Comparison of ENCODE assay signal across 1 cellular context in the genomic region with DNA sequence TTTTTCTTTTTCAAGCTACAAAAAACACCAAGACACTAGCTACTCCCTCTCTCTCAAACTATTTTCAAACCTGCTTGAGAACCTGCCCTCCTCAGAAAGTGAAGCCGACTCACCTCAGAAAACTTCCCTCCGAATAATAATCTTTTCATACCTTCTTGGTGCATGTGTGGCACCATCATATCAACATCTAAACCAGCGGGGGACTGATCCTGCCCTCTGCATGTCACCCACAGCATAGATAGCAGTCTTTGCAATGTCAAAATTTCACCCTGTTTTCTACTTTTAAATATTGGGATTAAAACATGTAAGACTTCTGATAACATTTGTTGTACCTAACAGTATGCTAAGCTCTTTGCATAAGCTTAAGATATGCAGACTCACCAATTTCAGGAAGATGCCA.
TF ChIP-seq lines count a peak whose summit lies in the region.

No MANE protein-coding gene starts in this region.

TF ChIP-seq in SK-N-SH treated with all-trans-retinoic acid at 6 μM for 48 hours, 23 proteins besides CTCF, POLR2A, EP300 and RAD21 (continued from another document):
- TF ChIP-seq, protein P1, sequence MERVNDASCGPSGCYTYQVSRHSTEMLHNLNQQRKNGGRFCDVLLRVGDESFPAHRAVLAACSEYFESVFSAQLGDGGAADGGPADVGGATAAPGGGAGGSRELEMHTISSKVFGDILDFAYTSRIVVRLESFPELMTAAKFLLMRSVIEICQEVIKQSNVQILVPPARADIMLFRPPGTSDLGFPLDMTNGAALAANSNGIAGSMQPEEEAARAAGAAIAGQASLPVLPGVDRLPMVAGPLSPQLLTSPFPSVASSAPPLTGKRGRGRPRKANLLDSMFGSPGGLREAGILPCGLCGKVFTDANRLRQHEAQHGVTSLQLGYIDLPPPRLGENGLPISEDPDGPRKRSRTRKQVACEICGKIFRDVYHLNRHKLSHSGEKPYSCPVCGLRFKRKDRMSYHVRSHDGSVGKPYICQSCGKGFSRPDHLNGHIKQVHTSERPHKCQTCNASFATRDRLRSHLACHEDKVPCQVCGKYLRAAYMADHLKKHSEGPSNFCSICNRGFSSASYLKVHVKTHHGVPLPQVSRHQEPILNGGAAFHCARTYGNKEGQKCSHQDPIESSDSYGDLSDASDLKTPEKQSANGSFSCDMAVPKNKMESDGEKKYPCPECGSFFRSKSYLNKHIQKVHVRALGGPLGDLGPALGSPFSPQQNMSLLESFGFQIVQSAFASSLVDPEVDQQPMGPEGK (CRISPR knock-in tag; IDR thresholded peaks at IDR 0.05; ENCODE audit: borderline replicate concordance): no peak
- TF ChIP-seq OSR1 (CRISPR knock-in tag; IDR thresholded peaks at IDR 0.05) (no peak), ZC3H10 (CRISPR knock-in tag; IDR thresholded peaks at IDR 0.05) (no peak), ZNF565 (CRISPR knock-in tag; conservative IDR thresholded peaks at IDR 0.05; ENCODE audit: low read depth) (no peak), PPARA (CRISPR knock-in tag; IDR thresholded peaks at IDR 0.05; ENCODE audit: borderline replicate concordance) (no peak)
- TF ChIP-seq, protein P2, sequence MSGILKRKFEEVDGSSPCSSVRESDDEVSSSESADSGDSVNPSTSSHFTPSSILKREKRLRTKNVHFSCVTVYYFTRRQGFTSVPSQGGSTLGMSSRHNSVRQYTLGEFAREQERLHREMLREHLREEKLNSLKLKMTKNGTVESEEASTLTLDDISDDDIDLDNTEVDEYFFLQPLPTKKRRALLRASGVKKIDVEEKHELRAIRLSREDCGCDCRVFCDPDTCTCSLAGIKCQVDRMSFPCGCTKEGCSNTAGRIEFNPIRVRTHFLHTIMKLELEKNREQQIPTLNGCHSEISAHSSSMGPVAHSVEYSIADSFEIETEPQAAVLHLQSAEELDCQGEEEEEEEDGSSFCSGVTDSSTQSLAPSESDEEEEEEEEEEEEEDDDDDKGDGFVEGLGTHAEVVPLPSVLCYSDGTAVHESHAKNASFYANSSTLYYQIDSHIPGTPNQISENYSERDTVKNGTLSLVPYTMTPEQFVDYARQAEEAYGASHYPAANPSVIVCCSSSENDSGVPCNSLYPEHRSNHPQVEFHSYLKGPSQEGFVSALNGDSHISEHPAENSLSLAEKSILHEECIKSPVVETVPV (CRISPR knock-in tag; IDR thresholded peaks at IDR 0.05): no peak
- TF ChIP-seq, protein P3, sequence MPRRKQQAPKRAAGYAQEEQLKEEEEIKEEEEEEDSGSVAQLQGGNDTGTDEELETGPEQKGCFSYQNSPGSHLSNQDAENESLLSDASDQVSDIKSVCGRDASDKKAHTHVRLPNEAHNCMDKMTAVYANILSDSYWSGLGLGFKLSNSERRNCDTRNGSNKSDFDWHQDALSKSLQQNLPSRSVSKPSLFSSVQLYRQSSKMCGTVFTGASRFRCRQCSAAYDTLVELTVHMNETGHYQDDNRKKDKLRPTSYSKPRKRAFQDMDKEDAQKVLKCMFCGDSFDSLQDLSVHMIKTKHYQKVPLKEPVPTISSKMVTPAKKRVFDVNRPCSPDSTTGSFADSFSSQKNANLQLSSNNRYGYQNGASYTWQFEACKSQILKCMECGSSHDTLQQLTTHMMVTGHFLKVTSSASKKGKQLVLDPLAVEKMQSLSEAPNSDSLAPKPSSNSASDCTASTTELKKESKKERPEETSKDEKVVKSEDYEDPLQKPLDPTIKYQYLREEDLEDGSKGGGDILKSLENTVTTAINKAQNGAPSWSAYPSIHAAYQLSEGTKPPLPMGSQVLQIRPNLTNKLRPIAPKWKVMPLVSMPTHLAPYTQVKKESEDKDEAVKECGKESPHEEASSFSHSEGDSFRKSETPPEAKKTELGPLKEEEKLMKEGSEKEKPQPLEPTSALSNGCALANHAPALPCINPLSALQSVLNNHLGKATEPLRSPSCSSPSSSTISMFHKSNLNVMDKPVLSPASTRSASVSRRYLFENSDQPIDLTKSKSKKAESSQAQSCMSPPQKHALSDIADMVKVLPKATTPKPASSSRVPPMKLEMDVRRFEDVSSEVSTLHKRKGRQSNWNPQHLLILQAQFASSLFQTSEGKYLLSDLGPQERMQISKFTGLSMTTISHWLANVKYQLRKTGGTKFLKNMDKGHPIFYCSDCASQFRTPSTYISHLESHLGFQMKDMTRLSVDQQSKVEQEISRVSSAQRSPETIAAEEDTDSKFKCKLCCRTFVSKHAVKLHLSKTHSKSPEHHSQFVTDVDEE (CRISPR knock-in tag; IDR thresholded peaks at IDR 0.05): no peak
TF ChIP-seq in SK-N-SH treated with all-trans-retinoic acid at 6 μM for 48 hours: peak in this region for 0.
